In genomic region chr19:50581795-50582660, GRCh38 we compare ENCODE assay signal across 1 cellular context.
TF ChIP-seq lines count a peak whose summit lies in the region.
"Not testable (repeated sequence)": the region's sequence is repeated elsewhere in the genome, so short reads cannot be mapped to it uniquely, and the experiment has no call there.

No MANE protein-coding gene starts in this region.

TF ChIP-seq in K562, 482 proteins besides CTCF, POLR2A, EP300 and RAD21 (continued from another document):
- peak; percentile 62; the same call in 1 of the 2 replicates for TF ChIP-seq IRF9 (tag; IDR thresholded peaks at IDR 0.05)
- 0 out of 2 replicates have a peak, but pooled peaks have one; percentile 14 for TF ChIP-seq BCOR (IDR thresholded peaks at IDR 0.05)
- peak; percentile 57; the same call in 1 of the 2 replicates for TF ChIP-seq ZNF311 (CRISPR knock-in tag; IDR thresholded peaks at IDR 0.05)
- TF ChIP-seq TCF3 (CRISPR knock-in tag; IDR thresholded peaks at IDR 0.05) = peak; percentile 40
- TF ChIP-seq SMARCA4 (IDR thresholded peaks at IDR 0.05) = 0 out of 2 replicates have a peak, but pooled peaks have one; percentile 17
- TF ChIP-seq L3MBTL2 (IDR thresholded peaks at IDR 0.05) = peak; percentile 53; the same call in 1 of the 2 replicates
- TF ChIP-seq MAX (CRISPR knock-in tag; IDR thresholded peaks at IDR 0.05) = peak; percentile 54
- TF ChIP-seq NR4A1 (CRISPR knock-in tag; IDR thresholded peaks at IDR 0.05); NR2C1 (tag; IDR thresholded peaks at IDR 0.05); ID3 (CRISPR knock-in tag; IDR thresholded peaks at IDR 0.05): not testable (repeated sequence)
- TF ChIP-seq NR4A1 (tag; IDR thresholded peaks at IDR 0.05) = peak; percentile 55; the same call in 1 of the 2 replicates
- peak; percentile 90 for TF ChIP-seq DMBX1 (CRISPR knock-in tag; IDR thresholded peaks at IDR 0.05; ENCODE audit: borderline replicate concordance)
- peak; percentile 84; the same call in 1 of the 2 replicates for TF ChIP-seq CREB3 (tag; conservative IDR thresholded peaks at IDR 0.05; ENCODE audit: low read depth)
- peak; percentile 30; the same call in 1 of the 2 replicates for TF ChIP-seq SOX6 (IDR thresholded peaks at IDR 0.05)
- peak; percentile 76 for TF ChIP-seq ZNF583 (CRISPR knock-in tag; IDR thresholded peaks at IDR 0.05)
- TF ChIP-seq NCOR1 (IDR thresholded peaks at IDR 0.05) = peak; percentile 56; the same call in 1 of the 2 replicates
- peak; percentile 36; the same call in 1 of the 2 replicates for TF ChIP-seq NR2C1 (IDR thresholded peaks at IDR 0.05)
- TF ChIP-seq CXXC5 (CRISPR knock-in tag; IDR thresholded peaks at IDR 0.05) = 0 out of 2 replicates have a peak, but pooled peaks have one; percentile 22
- TF ChIP-seq ZNF589 (CRISPR knock-in tag; IDR thresholded peaks at IDR 0.05; ENCODE audit: low read depth) = peak; percentile 46; the same call in 1 of the 2 replicates
- peak; percentile 72 for TF ChIP-seq MGA (IDR thresholded peaks at IDR 0.05)
- TF ChIP-seq PYGO2 (tag; IDR thresholded peaks at IDR 0.05) = peak; percentile 40; the same call in 1 of the 2 replicates
- peak; percentile 26; the same call in 1 of the 2 replicates for TF ChIP-seq EP400 (IDR thresholded peaks at IDR 0.05)
- peak; percentile 80 for TF ChIP-seq CBFA2T3 (IDR thresholded peaks at IDR 0.05)
- 0 out of 2 replicates have a peak, but pooled peaks have one; percentile 8 for TF ChIP-seq ILK (tag; IDR thresholded peaks at IDR 0.05; ENCODE audit: borderline replicate concordance, low read depth)
- TF ChIP-seq KDM1A (IDR thresholded peaks at IDR 0.05) = peak; percentile 48 to 60; a peak in 3 of 4 replicates
- peak; percentile 57; the same call in 1 of the 2 replicates for TF ChIP-seq DPF2 (IDR thresholded peaks at IDR 0.05)
- TF ChIP-seq ID3 (tag; IDR thresholded peaks at IDR 0.05) = peak; percentile 78
- peak; percentile 56; the same call in 1 of the 2 replicates for TF ChIP-seq TAL1 (IDR thresholded peaks at IDR 0.05)
- peak; percentile 61 for TF ChIP-seq ARID1B (IDR thresholded peaks at IDR 0.05)
- peak; percentile 94 for TF ChIP-seq ZNF592 (IDR thresholded peaks at IDR 0.05)
